ENCODE assay signal across 25 cellular contexts in the genomic region with DNA sequence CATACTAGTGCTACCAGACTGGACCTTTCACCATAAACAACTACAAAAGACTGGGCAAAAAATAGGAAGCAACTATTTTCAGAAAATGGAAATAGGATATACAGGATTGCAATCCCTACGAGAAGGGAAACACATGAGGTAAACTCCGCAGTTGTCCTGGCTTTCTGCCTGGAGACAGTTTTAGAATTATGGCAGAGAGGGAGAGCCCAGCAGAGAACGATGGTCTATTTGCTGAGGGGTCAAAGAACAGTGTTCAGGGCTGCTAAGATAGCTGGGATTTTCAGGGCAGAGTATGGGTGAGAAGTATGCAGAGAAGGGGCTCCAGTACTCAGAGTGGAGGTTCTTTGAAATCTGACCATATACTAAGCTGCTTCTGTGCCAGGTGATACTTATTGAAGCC.
"Had no signal": no experiment of that assay in that cellular context is flagged by ENCODE, and none has a peak within 500 bp of the region (broad histone marks: within the 10 kb centered on the region; RNA-seq: fewer than 3 reads in every experiment).

No MANE protein-coding gene starts in this region.

- H3K27ac ChIP-seq: SJCRH30 had no signal

- ATAC-seq: activated naive CD4-positive, alpha-beta T cell treated with anti-CD3 and anti-CD28 coated beads, Interleukin-2, amount 50 U/mL, for 72 hours; activated T-cell treated with anti-CD3 and anti-CD28 coated beads, Interleukin-2, amount 50 U/mL, for 4 hours had no signal

- H3K4me1 Mint-ChIP-seq: activated B cell treated with CpG ODN at 0.5 μM for 24 hours; activated CD4-positive, alpha-beta T cell treated with anti-CD3 and anti-CD28 coated beads, Interleukin-2, amount 10 ng/mL, durations not matched to agents 24 days and 14 days; IgD-negative memory B cell had no signal

- H3K36me3 ChIP-seq: SJCRH30 had no signal

- H3K27ac Mint-ChIP-seq: activated B cell treated with CpG ODN at 0.5 μM for 24 hours; activated CD4-positive, alpha-beta T cell treated with anti-CD3 and anti-CD28 coated beads, Interleukin-2, amount 10 ng/mL, durations not matched to agents 24 days and 14 days; activated naive CD4-positive, alpha-beta T cell treated with anti-CD3 and anti-CD28 coated beads, Interleukin-2, amount 50 U/mL, for 72 hours; brain; IgD-negative memory B cell; T-helper 2 cell treated with Interferon-gamma antibody and Interleukin-4, amounts not matched to agents 5 μg/mL and 100 μg/mL, for 36 hours had no signal

- H3K4me3 ChIP-seq: SJCRH30 had no signal

- H3K9me2 ChIP-seq: SK-N-SH had no signal

- H3K36me3 Mint-ChIP-seq: activated naive CD4-positive, alpha-beta T cell treated with anti-CD3 and anti-CD28 coated beads, Interleukin-2, amount 50 U/mL, for 72 hours; brain; IgD-negative memory B cell had no signal

- H3K9me3 Mint-ChIP-seq: activated B cell treated with CpG ODN at 0.5 μM for 24 hours; activated CD4-positive, alpha-beta T cell treated with anti-CD3 and anti-CD28 coated beads, Interleukin-2, amount 10 ng/mL, durations not matched to agents 24 days and 14 days; activated naive CD4-positive, alpha-beta T cell treated with anti-CD3 and anti-CD28 coated beads, Interleukin-2, amount 50 U/mL, for 72 hours; activated T-cell treated with anti-CD3 and anti-CD28 coated beads, Interleukin-2, amount 50 U/mL, for 4 hours; brain; T-helper 2 cell treated with Interferon-gamma antibody and Interleukin-4, amounts not matched to agents 5 μg/mL and 100 μg/mL, for 36 hours had no signal

- H3K4me3 Mint-ChIP-seq: activated B cell treated with CpG ODN at 0.5 μM for 24 hours; activated CD4-positive, alpha-beta T cell treated with anti-CD3 and anti-CD28 coated beads, Interleukin-2, amount 10 ng/mL, durations not matched to agents 24 days and 14 days; activated T-cell treated with anti-CD3 and anti-CD28 coated beads, Interleukin-2, amount 50 U/mL, for 4 hours; brain; IgD-negative memory B cell; T-helper 2 cell treated with Interferon-gamma antibody and Interleukin-4, amounts not matched to agents 5 μg/mL and 100 μg/mL, for 36 hours had no signal

- DNase-seq: activated B cell treated with CpG ODN at 0.5 μM for 24 hours; activated CD4-positive, alpha-beta T cell treated with anti-CD3 and anti-CD28 coated beads for 1 hour; activated CD4-positive, alpha-beta T cell treated with anti-CD3 and anti-CD28 coated beads, Interleukin-2, amount 10 ng/mL, durations not matched to agents 24 days and 14 days; activated CD4-positive, alpha-beta T cell treated with anti-CD3 and anti-CD28 coated beads, Interleukin-2, amount 50 U/mL, for 48 hours; activated CD8-positive, alpha-beta memory T cell treated with anti-CD3 and anti-CD28 coated beads for 24 hours; activated effector memory CD4-positive, alpha-beta T cell treated with anti-CD3 and anti-CD28 coated beads, Interleukin-2, amount 50 U/mL, for 16 hours; activated naive CD4-positive, alpha-beta T cell treated with Interleukin-2 at 50 U/mL for 16 hours; activated T-cell treated with anti-CD3 and anti-CD28 coated beads, Interleukin-2, amount 50 U/mL, for 4 hours; amygdala; KG1; NCI-H1048; NCI-H146; NCI-H187 treated with DMSO at 0.1 percent for 48 hours; NCI-H2171; NCI-H2227 treated with DMSO at 0.1 percent for 48 hours; NCI-H446 treated with DMSO at 0.1 percent for 48 hours; NCI-H524 treated with DMSO at 0.1 percent for 48 hours; NCI-H748 treated with DMSO at 0.1 percent for 48 hours; SJCRH30; SK-N-SH; T-helper 1 cell had no signal

- H3K9me3 ChIP-seq: SJCRH30, SK-N-SH had no signal

- H3K4me2 ChIP-seq: SK-N-SH had no signal

- H3K4me1 ChIP-seq: SJCRH30 had no signal
